ENCODE assay signal across 8 cellular contexts in the genomic region with DNA sequence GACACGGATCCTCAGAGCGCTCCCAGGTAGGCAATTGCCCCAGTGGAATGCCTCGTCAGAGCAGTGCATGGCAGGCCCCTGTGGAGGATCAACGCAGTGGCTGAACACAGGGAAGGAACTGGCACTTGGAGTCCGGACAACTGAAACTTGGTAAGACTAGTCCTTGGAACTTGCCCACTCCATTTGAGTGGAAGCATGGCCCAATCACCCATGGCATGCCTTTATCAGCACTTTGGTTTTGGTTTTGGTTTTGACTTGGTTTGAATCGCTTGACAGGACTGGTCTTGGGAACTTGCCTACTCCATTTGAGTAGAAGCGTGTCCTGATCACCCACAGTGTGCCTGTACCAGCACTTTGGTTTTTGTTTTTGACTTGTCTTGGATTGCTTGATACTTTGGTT. TPM values are rescaled to one million over a fixed set of nuclear protein-coding genes. Genes with fewer than 3 reads are reported as not detected.
"Had no signal": no experiment of that assay in that cellular context is flagged by ENCODE, and none has a peak within 500 bp of the region (broad histone marks: within the 10 kb centered on the region; RNA-seq: fewer than 3 reads in every experiment).

No MANE protein-coding gene starts in this region.

RNA-seq across cellular contexts. Expression of a gene that starts 8.1 kb away (rescaled TPM):
- total RNA-seq: astrocyte, cerebellum, dermis blood vessel endothelial cell, kidney epithelial cell, mammary epithelial cell, myocyte, neural crest cell, SK-MEL-5 had no signal
- polyA plus RNA-seq: mammary epithelial cell had no signal
